Comparison of ENCODE assay signal across 1 cellular context in genomic region chr5:12743582-12743981, GRCh38.
TF ChIP-seq lines count a peak whose summit lies in the region.

No MANE protein-coding gene starts in this region.

TF ChIP-seq in H1, 55 proteins besides CTCF, POLR2A, EP300 and RAD21:
- TF ChIP-seq CEBPB (IDR thresholded peaks at IDR 0.05; ENCODE audit: low read depth, low read length) (peak; percentile 52; the same call in 1 of the 2 replicates), NANOG (IDR thresholded peaks at IDR 0.05; ENCODE audit: insufficient read depth, low read depth, low read length, poor library complexity, severe bottlenecking) (no peak)
